2 cellular contexts compared by ENCODE assay signal in the genomic region with DNA sequence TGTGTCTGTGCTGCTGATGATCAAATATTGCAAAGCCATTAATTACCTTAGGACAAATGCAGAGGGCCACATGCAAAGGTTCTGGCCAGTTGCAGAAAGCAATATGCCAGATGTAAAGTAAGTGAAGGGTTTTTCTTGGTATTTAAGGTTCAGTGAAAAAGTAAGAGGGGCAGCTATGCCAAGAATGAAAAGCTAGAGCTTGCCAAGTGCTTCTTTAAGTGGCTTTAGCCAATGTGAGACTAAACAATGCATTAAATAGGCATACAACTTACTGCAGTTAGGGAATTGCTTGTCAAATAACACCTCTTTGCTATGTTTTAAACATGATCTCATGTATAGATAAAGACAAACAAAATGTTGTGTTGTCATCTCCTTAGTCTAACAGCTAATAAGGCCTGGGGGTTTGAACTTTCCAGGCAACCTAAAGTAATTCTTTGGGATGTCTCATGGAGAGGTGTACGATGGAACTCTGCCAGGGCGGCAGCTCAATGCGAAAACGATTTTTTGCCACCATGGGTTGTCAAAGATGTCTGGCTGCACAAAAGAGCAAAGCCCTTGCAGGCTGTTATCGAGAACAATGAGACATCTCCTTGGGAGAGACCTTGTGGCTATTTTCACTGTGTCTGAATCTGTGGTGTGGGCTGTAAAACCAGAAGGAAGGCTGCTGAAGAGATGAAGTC.
TF ChIP-seq lines count a peak whose summit lies in the region.

No MANE protein-coding gene starts in this region.

TF ChIP-seq in SK-N-SH, 30 proteins besides CTCF, POLR2A, EP300 and RAD21 (continued from another document):
- TF ChIP-seq TAF1 (IDR thresholded peaks at IDR 0.05; ENCODE audit: borderline replicate concordance, low read depth, low read length), result no peak
- no peak for TF ChIP-seq NFIC (IDR thresholded peaks at IDR 0.05; ENCODE audit: borderline replicate concordance)
- no peak for TF ChIP-seq GABPA (IDR thresholded peaks at IDR 0.05; ENCODE audit: low read depth)
- TF ChIP-seq RFX5 (IDR thresholded peaks at IDR 0.05; ENCODE audit: low read length), result no peak
- TF ChIP-seq FOXJ3 (CRISPR knock-in tag; IDR thresholded peaks at IDR 0.05), result no peak
- TF ChIP-seq, protein P1, sequence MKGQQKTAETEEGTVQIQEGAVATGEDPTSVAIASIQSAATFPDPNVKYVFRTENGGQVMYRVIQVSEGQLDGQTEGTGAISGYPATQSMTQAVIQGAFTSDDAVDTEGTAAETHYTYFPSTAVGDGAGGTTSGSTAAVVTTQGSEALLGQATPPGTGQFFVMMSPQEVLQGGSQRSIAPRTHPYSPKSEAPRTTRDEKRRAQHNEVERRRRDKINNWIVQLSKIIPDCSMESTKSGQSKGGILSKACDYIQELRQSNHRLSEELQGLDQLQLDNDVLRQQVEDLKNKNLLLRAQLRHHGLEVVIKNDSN (IDR thresholded peaks at IDR 0.05; ENCODE audit: borderline replicate concordance, low read depth), result no peak

TF ChIP-seq in SK-N-SH treated with all-trans-retinoic acid at 6 μM for 48 hours, 23 proteins besides CTCF, POLR2A, EP300 and RAD21 (continued from another document):
- TF ChIP-seq, protein P2, sequence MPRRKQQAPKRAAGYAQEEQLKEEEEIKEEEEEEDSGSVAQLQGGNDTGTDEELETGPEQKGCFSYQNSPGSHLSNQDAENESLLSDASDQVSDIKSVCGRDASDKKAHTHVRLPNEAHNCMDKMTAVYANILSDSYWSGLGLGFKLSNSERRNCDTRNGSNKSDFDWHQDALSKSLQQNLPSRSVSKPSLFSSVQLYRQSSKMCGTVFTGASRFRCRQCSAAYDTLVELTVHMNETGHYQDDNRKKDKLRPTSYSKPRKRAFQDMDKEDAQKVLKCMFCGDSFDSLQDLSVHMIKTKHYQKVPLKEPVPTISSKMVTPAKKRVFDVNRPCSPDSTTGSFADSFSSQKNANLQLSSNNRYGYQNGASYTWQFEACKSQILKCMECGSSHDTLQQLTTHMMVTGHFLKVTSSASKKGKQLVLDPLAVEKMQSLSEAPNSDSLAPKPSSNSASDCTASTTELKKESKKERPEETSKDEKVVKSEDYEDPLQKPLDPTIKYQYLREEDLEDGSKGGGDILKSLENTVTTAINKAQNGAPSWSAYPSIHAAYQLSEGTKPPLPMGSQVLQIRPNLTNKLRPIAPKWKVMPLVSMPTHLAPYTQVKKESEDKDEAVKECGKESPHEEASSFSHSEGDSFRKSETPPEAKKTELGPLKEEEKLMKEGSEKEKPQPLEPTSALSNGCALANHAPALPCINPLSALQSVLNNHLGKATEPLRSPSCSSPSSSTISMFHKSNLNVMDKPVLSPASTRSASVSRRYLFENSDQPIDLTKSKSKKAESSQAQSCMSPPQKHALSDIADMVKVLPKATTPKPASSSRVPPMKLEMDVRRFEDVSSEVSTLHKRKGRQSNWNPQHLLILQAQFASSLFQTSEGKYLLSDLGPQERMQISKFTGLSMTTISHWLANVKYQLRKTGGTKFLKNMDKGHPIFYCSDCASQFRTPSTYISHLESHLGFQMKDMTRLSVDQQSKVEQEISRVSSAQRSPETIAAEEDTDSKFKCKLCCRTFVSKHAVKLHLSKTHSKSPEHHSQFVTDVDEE (CRISPR knock-in tag; IDR thresholded peaks at IDR 0.05), result no peak
- no peak for TF ChIP-seq ZFP30 (CRISPR knock-in tag; IDR thresholded peaks at IDR 0.05)
- no peak for TF ChIP-seq ESRRG (CRISPR knock-in tag; IDR thresholded peaks at IDR 0.05)
- TF ChIP-seq, protein P3, sequence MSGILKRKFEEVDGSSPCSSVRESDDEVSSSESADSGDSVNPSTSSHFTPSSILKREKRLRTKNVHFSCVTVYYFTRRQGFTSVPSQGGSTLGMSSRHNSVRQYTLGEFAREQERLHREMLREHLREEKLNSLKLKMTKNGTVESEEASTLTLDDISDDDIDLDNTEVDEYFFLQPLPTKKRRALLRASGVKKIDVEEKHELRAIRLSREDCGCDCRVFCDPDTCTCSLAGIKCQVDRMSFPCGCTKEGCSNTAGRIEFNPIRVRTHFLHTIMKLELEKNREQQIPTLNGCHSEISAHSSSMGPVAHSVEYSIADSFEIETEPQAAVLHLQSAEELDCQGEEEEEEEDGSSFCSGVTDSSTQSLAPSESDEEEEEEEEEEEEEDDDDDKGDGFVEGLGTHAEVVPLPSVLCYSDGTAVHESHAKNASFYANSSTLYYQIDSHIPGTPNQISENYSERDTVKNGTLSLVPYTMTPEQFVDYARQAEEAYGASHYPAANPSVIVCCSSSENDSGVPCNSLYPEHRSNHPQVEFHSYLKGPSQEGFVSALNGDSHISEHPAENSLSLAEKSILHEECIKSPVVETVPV (CRISPR knock-in tag; IDR thresholded peaks at IDR 0.05), result no peak
- TF ChIP-seq OSR1 (CRISPR knock-in tag; IDR thresholded peaks at IDR 0.05), result no peak
- no peak for TF ChIP-seq ZNF565 (CRISPR knock-in tag; conservative IDR thresholded peaks at IDR 0.05; ENCODE audit: low read depth)
- no peak for TF ChIP-seq ARNTL (CRISPR knock-in tag; IDR thresholded peaks at IDR 0.05; ENCODE audit: borderline replicate concordance, low read depth)
- TF ChIP-seq RARB (CRISPR knock-in tag; IDR thresholded peaks at IDR 0.05), result no peak
- TF ChIP-seq ISL1 (CRISPR knock-in tag; IDR thresholded peaks at IDR 0.05), result no peak
- TF ChIP-seq GLIS3 (CRISPR knock-in tag; IDR thresholded peaks at IDR 0.05), result no peak
- TF ChIP-seq, protein P4, sequence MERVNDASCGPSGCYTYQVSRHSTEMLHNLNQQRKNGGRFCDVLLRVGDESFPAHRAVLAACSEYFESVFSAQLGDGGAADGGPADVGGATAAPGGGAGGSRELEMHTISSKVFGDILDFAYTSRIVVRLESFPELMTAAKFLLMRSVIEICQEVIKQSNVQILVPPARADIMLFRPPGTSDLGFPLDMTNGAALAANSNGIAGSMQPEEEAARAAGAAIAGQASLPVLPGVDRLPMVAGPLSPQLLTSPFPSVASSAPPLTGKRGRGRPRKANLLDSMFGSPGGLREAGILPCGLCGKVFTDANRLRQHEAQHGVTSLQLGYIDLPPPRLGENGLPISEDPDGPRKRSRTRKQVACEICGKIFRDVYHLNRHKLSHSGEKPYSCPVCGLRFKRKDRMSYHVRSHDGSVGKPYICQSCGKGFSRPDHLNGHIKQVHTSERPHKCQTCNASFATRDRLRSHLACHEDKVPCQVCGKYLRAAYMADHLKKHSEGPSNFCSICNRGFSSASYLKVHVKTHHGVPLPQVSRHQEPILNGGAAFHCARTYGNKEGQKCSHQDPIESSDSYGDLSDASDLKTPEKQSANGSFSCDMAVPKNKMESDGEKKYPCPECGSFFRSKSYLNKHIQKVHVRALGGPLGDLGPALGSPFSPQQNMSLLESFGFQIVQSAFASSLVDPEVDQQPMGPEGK (CRISPR knock-in tag; IDR thresholded peaks at IDR 0.05; ENCODE audit: borderline replicate concordance), result no peak
- no peak for TF ChIP-seq ZNF8 (CRISPR knock-in tag; IDR thresholded peaks at IDR 0.05)
